ENCODE assay signal across 1 cellular context in genomic region chr14:49995162-49995561, GRCh38.
TF ChIP-seq lines count a peak whose summit lies in the region.

No MANE protein-coding gene starts in this region.

TF ChIP-seq in GM23338, 12 proteins besides CTCF, POLR2A, EP300 and RAD21 (continued from another document):
- TF ChIP-seq ZNF114 (CRISPR knock-in tag; IDR thresholded peaks at IDR 0.05) (no peak), POLR2AphosphoS5 (IDR thresholded peaks at IDR 0.05; ENCODE audit: low read depth) (no peak), REST (IDR thresholded peaks at IDR 0.05; ENCODE audit: unreplicated experiment) (no peak), EZH2phosphoT487 (IDR thresholded peaks at IDR 0.05; ENCODE audit: unreplicated experiment) (no peak), JUNB (IDR thresholded peaks at IDR 0.05; ENCODE audit: unreplicated experiment) (no peak), ZNF462 (CRISPR knock-in tag; IDR thresholded peaks at IDR 0.05) (no peak), NANOG (IDR thresholded peaks at IDR 0.05; ENCODE audit: borderline replicate concordance) (no peak), EZH2 (IDR thresholded peaks at IDR 0.05; ENCODE audit: low read depth, unreplicated experiment) (no peak), ZNF331 (CRISPR knock-in tag; IDR thresholded peaks at IDR 0.05; ENCODE audit: low read depth) (no peak), ETS1 (IDR thresholded peaks at IDR 0.05) (no peak)
